Comparison of ENCODE assay signal across 17 cellular contexts in genomic region chr2:98710709-98711108, GRCh38. TPM values are rescaled to one million over a fixed set of nuclear protein-coding genes. Genes with fewer than 3 reads are reported as not detected.
A peak's percentile ranks its signal among the peaks of the same experiment; 100 is the strongest.
DNase-seq lines count a peak whose midpoint lies in the region; ATAC-seq and TF ChIP-seq lines count a peak whose summit lies in the region.
"Had no signal": no experiment of that assay in that cellular context is flagged by ENCODE, and none has a peak within 500 bp of the region (broad histone marks: within the 10 kb centered on the region; RNA-seq: fewer than 3 reads in every experiment).

No MANE protein-coding gene starts in this region.

- no peaks in the 10 kb centered on the region for H3K9me3 Mint-ChIP-seq in activated T-cell treated with anti-CD3 and anti-CD28 coated beads, Interleukin-2, amount 50 U/mL, for 4 hours
- no peaks in the 10 kb centered on the region for H3K9me3 Mint-ChIP-seq in activated naive CD4-positive, alpha-beta T cell treated with anti-CD3 and anti-CD28 coated beads, Interleukin-2, amount 50 U/mL, for 72 hours
- H3K9me3 Mint-ChIP-seq: T-helper 1 cell treated with Interleukin-12 subunit alpha and Interleukin-12 subunit beta and Interleukin-4 antibody, amounts not matched to agents 30 μg/mL and 1 μg/mL, for 36 hours had no signal

- peaks cover 23% of the 10 kb centered on the region for H3K4me1 ChIP-seq in upper lobe of right lung
- H3K4me1 ChIP-seq: HAP-1 had no signal

- DNase-seq in activated T-cell treated with anti-CD3 and anti-CD28 coated beads, Interleukin-2, amount 50 U/mL, for 4 hours = no peak
- no peak for DNase-seq in activated T-cell treated with anti-CD3 and anti-CD28 coated beads, Interleukin-2, amount 50 U/mL, for 1 hour
- peak; percentile 71 to 76 for DNase-seq in Kasumi-1 (lab: John Stamatoyannopoulos, UW)
- no peak for DNase-seq in activated naive CD4-positive, alpha-beta T cell treated with anti-CD3 and anti-CD28 coated beads, Interleukin-2, amount 50 U/mL, for 72 hours (ENCODE audit: low spot score in 2 of 2)
- peak; percentile 50 for DNase-seq in pulmonary artery endothelial cell (ENCODE audit: low read depth, low spot score)
- no peak for DNase-seq in upper lobe of right lung
- DNase-seq: DMS79, kidney, midbrain, NCI-H187 treated with DMSO at 0.1 percent for 48 hours, NCI-H524 had no signal

- no peaks in the 10 kb centered on the region for H3K27me3 ChIP-seq in upper lobe of right lung

- intact Hi-C loops in upper lobe of right lung (cut with DNase I) = no loop called here

- no peaks in the 10 kb centered on the region for H3K27me3 Mint-ChIP-seq in activated T-cell treated with anti-CD3 and anti-CD28 coated beads, Interleukin-2, amount 50 U/mL, for 4 hours (ENCODE audit: low read depth)

- H3K9me3 ChIP-seq in upper lobe of right lung = no peaks in the 10 kb centered on the region
- H3K9me3 ChIP-seq: HAP-1 had no signal

- peak overlapping the region; percentile 58 for H3K4me3 Mint-ChIP-seq in activated T-cell treated with anti-CD3 and anti-CD28 coated beads, Interleukin-2, amount 50 U/mL, for 4 hours
- H3K4me3 Mint-ChIP-seq: T-helper 1 cell treated with Interleukin-12 subunit alpha and Interleukin-12 subunit beta and Interleukin-4 antibody, amounts not matched to agents 30 μg/mL and 1 μg/mL, for 36 hours had no signal

- peak overlapping the region; percentile 10 to 62 for H3K27ac Mint-ChIP-seq in activated naive CD4-positive, alpha-beta T cell treated with anti-CD3 and anti-CD28 coated beads, Interleukin-2, amount 50 U/mL, for 72 hours

- H3K4me3 ChIP-seq in upper lobe of right lung = no peak overlapping the region
- H3K4me3 ChIP-seq: HAP-1, skin epidermis had no signal

- H3K36me3 Mint-ChIP-seq in activated T-cell treated with anti-CD3 and anti-CD28 coated beads, Interleukin-2, amount 50 U/mL, for 4 hours (ENCODE audit: insufficient read depth) = peaks cover 19% of the 10 kb centered on the region
- H3K36me3 Mint-ChIP-seq in activated naive CD4-positive, alpha-beta T cell treated with anti-CD3 and anti-CD28 coated beads, Interleukin-2, amount 50 U/mL, for 72 hours = peaks cover 0 to 18% of the 10 kb centered on the region in 2 donors

- TF ChIP-seq CTCF in upper lobe of right lung (IDR thresholded peaks at IDR 0.05) = no peak

- H3K36me3 ChIP-seq in upper lobe of right lung = no peaks in the 10 kb centered on the region
- H3K36me3 ChIP-seq: HAP-1 had no signal

- ATAC-seq in activated T-cell treated with anti-CD3 and anti-CD28 coated beads, Interleukin-2, amount 50 U/mL, for 4 hours = no peak
- no peak for ATAC-seq in activated naive CD4-positive, alpha-beta T cell treated with anti-CD3 and anti-CD28 coated beads, Interleukin-2, amount 50 U/mL, for 72 hours
- ATAC-seq in HG02973 (IDR thresholded peaks at IDR 0.05; ENCODE audit: unreplicated experiment) (no peak), upper lobe of right lung (no peak), HG03521 (IDR thresholded peaks at IDR 0.05; ENCODE audit: unreplicated experiment) (no peak)

- no peak overlapping the region for H3K27ac ChIP-seq in upper lobe of right lung
- H3K27ac ChIP-seq: epithelial cell of prostate, skin epidermis had no signal

- peaks cover 83% of the 10 kb centered on the region for H3K4me1 Mint-ChIP-seq in activated T-cell treated with anti-CD3 and anti-CD28 coated beads, Interleukin-2, amount 50 U/mL, for 4 hours (ENCODE audit: low read depth)

RNA-seq across cellular contexts. Expression of gene MGAT4A, which starts 20.2 kb away (rescaled TPM):
- total RNA-seq in activated T-cell treated with anti-CD3 and anti-CD28 coated beads, Interleukin-2, amount 50 U/mL, for 4 hours = 10 to 100 TPM; 24.8 to 33.1 (median 32.4) TPM
- 10 to 100 TPM; 59.1 to 95.6 TPM for total RNA-seq in activated naive CD4-positive, alpha-beta T cell treated with anti-CD3 and anti-CD28 coated beads, Interleukin-2, amount 50 U/mL, for 72 hours
- total RNA-seq in pulmonary artery endothelial cell (65.4 and 68.8 TPM in 2 replicates), upper lobe of right lung (85.8 TPM)

Comparison
In these comparisons a context has a peak if more than half of its experiments do, and no peak if none do; other contexts are left out.
1. DNase-seq: peak in Kasumi-1 (2 of 2) and pulmonary artery endothelial cell (single experiment); none in activated T-cell treated with anti-CD3 and anti-CD28 coated beads, Interleukin-2, amount 50 U/mL, for 4 hours (single experiment), activated T-cell treated with anti-CD3 and anti-CD28 coated beads, Interleukin-2, amount 50 U/mL, for 1 hour (single experiment), activated naive CD4-positive, alpha-beta T cell treated with anti-CD3 and anti-CD28 coated beads, Interleukin-2, amount 50 U/mL, for 72 hours (0 of 2) and upper lobe of right lung (single experiment).